ENCODE assay signal across 25 cellular contexts in the genomic region with DNA sequence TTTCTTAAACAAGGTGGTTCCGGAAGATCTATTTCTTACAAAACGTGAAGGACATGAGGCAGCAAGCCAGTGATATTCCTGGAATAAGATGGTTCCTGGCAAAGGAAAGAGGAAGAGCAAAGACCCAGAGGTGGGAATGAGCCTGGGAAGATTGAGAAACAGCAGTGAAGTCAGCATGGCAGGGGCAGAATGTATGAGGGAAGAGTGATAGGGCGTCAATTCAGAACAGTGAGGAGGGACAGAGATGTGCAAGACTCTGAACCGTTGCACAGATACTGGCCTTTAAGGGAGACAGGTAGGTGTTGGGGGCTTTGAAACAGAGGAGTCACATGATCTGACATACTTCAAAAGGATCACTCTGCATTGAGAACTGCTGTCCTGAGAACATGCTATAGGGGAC.
"Had no signal": no experiment of that assay in that cellular context is flagged by ENCODE, and none has a peak within 500 bp of the region (broad histone marks: within the 10 kb centered on the region; RNA-seq: fewer than 3 reads in every experiment).

No MANE protein-coding gene starts in this region.

- H3K4me1 ChIP-seq: pancreas, prostate gland, right atrium auricular region, spleen, stomach, thyroid gland, upper lobe of left lung, vagina had no signal

- H3K4me3 ChIP-seq: pancreas, prostate gland, right atrium auricular region, skin epidermis, smooth muscle cell, spleen, stomach, thoracic aorta, thyroid gland, tibial nerve, upper lobe of left lung, vagina had no signal

- H3K4me2 ChIP-seq: smooth muscle cell had no signal

- FAIRE-seq: pancreas had no signal

- H3K27me3 ChIP-seq: neutrophil, pancreas, right atrium auricular region, spleen, stomach, thyroid gland, tibial nerve, upper lobe of left lung, vagina had no signal

- DNase-seq: naive thymus-derived CD8-positive, alpha-beta T cell; nephron progenitor cell; nucleus accumbens; pancreas; spleen; stimulated activated CD4-positive, alpha-beta T cell treated with anti-CD3 and anti-CD28 coated beads, Interleukin-15, amount 100 ng/mL, for 24 hours; stimulated activated CD4-positive, alpha-beta T cell treated with anti-CD3 and anti-CD28 coated beads, Interleukin-2, amount 100 ng/mL, for 24 hours; stimulated activated CD4-positive, alpha-beta T cell treated with anti-CD3 and anti-CD28 coated beads, Interleukin-2, amount 100 ng/mL, for 48 hours; stimulated activated CD4-positive, alpha-beta T cell treated with anti-CD3 and anti-CD28 coated beads, Interleukin-4, amount 100 ng/mL, for 24 hours; stimulated activated naive B cell treated with anti-CD40 and anti-IgM and Interleukin-4, amounts not matched to agents 10 μg/mL and 1 μg/mL and 100 μg/mL, for 72 hours; stimulated activated naive CD4-positive, alpha-beta T cell treated with Interleukin-2 at 50 U/mL for 16 hours; stomach; thyroid gland; upper lobe of left lung had no signal

- H3K9me3 ChIP-seq: neutrophil, pancreas, prostate gland, right atrium auricular region, spleen, stomach, thoracic aorta, thyroid gland, tibial nerve, upper lobe of left lung, vagina had no signal

- H3K36me3 ChIP-seq: neutrophil, pancreas, prostate gland, right atrium auricular region, spleen, stomach, thoracic aorta, thyroid gland, tibial nerve, upper lobe of left lung, vagina had no signal

- ATAC-seq: naive thymus-derived CD8-positive, alpha-beta T cell; natural killer cell treated with Interleukin-12 subunit alpha and Interleukin-12 subunit beta and Interleukin-15 and Interleukin-18, amount 100 ng/mL, for 72 hours; pancreas; sciatic nerve; stimulated activated effector memory CD8-positive, alpha-beta T cell treated with anti-CD3 and anti-CD28 coated beads, Interleukin-12 subunit alpha, Interleukin-12 subunit beta, amount 100 ng/mL, for 72 hours; stimulated activated naive B cell treated with anti-CD40 and anti-IgM and Interleukin-4, amounts not matched to agents 10 μg/mL and 1 μg/mL and 100 μg/mL, for 72 hours had no signal

- H3K27ac ChIP-seq: neutrophil, pancreas, prostate gland, right atrium auricular region, skin epidermis, spleen, stomach, thoracic aorta, thyroid gland, tibial nerve, upper lobe of left lung, vagina had no signal
